ENCODE assay signal across 9 cellular contexts in genomic region chr20:63457737-63458136, GRCh38. TPM values are rescaled to one million over a fixed set of nuclear protein-coding genes. Genes with fewer than 3 reads are reported as not detected.
A peak's percentile ranks its signal among the peaks of the same experiment; 100 is the strongest.
DNase-seq lines count a peak whose midpoint lies in the region; ATAC-seq and TF ChIP-seq lines count a peak whose summit lies in the region.
"Had no signal": no experiment of that assay in that cellular context is flagged by ENCODE, and none has a peak within 500 bp of the region (broad histone marks: within the 10 kb centered on the region; RNA-seq: fewer than 3 reads in every experiment).

No MANE protein-coding gene starts in this region.

- 51 to 58% methylated on average over 17 of the region's 17 CpGs for WGBS in heart right ventricle, 2 donors

- H3K9me3 ChIP-seq in HEK293 (ENCODE audit: control insufficient read depth, insufficient read depth, low read depth, low read length): no peaks in the 10 kb centered on the region
- no peaks in the 10 kb centered on the region for H3K9me3 ChIP-seq in RWPE2 (ENCODE audit: severe bottlenecking)
- no peaks in the 10 kb centered on the region for H3K9me3 ChIP-seq in heart right ventricle
- no peaks in the 10 kb centered on the region for H3K9me3 ChIP-seq in naive thymus-derived CD4-positive, alpha-beta T cell (ENCODE audit: control insufficient read depth in 2 of 3, low read length in 3 of 3)

- H3K27me3 ChIP-seq in RWPE2 (ENCODE audit: insufficient read depth, poor library complexity, severe bottlenecking) (peaks cover 29% of the 10 kb centered on the region), heart right ventricle (peaks cover 0 to 75% (median 59%) of the 10 kb centered on the region in 7 donors)
- no peaks in the 10 kb centered on the region for H3K27me3 ChIP-seq in naive thymus-derived CD4-positive, alpha-beta T cell (ENCODE audit: control insufficient read depth in 2 of 2, insufficient read depth in 2 of 2, low read length in 2 of 2)

- CTCF ChIA-PET in HEK293 (lab: Yijun Ruan, JAX): no interaction called here
- CTCF ChIA-PET in naive thymus-derived CD4-positive, alpha-beta T cell (lab: Charles Lee): no interaction called here

- POLR2A ChIA-PET in HEK293 (lab: Yijun Ruan, JAX): no interaction called here
- POLR2A ChIA-PET in naive thymus-derived CD4-positive, alpha-beta T cell (lab: Charles Lee): no interaction called here

- H3K9me3 Mint-ChIP-seq in naive thymus-derived CD4-positive, alpha-beta T cell: no peaks in the 10 kb centered on the region
- H3K9me3 Mint-ChIP-seq: activated T-cell treated with anti-CD3 and anti-CD28 coated beads, Interleukin-2, amount 50 U/mL, for 4 hours had no signal

- no peak overlapping the region for H3K27ac ChIP-seq in HEK293 (ENCODE audit: extremely low read depth, low read depth, low read length)
- H3K27ac ChIP-seq in RWPE2 (ENCODE audit: poor library complexity, severe bottlenecking): no peak overlapping the region
- H3K27ac ChIP-seq in heart right ventricle: no peak overlapping the region
- no peak overlapping the region for H3K27ac ChIP-seq in naive thymus-derived CD4-positive, alpha-beta T cell (ENCODE audit: low read depth, low read length)

- H3K27ac Mint-ChIP-seq in naive thymus-derived CD4-positive, alpha-beta T cell: no peak overlapping the region

- H3K4me3 Mint-ChIP-seq in naive thymus-derived CD4-positive, alpha-beta T cell: peak overlapping the region in 1 of 10 donors; percentile 45
- H3K4me3 Mint-ChIP-seq: activated T-cell treated with anti-CD3 and anti-CD28 coated beads, Interleukin-2, amount 50 U/mL, for 4 hours had no signal

- peaks cover 20 to 41% (median 26%) of the 10 kb centered on the region in 5 donors for H3K27me3 Mint-ChIP-seq in naive thymus-derived CD4-positive, alpha-beta T cell

- DNase-seq in AG10803 (ENCODE audit: low read depth): peak; percentile 28
- peak; percentile 84 for DNase-seq in RWPE2 (ENCODE audit: low spot score)
- DNase-seq in heart right ventricle: peak; percentile 31 to 59
- no peak for DNase-seq in NCI-H524 treated with DMSO at 0.1 percent for 48 hours (lab: John Stamatoyannopoulos, UW)
- DNase-seq in NCI-H510A (lab: John Stamatoyannopoulos, UW): no peak
- no peak for DNase-seq in naive thymus-derived CD4-positive, alpha-beta T cell
- DNase-seq: activated T-cell treated with anti-CD3 and anti-CD28 coated beads, Interleukin-2, amount 50 U/mL, for 4 hours had no signal

- intact Hi-C loops in heart right ventricle (cut with DNase I): no loop called here
- intact Hi-C loops in naive thymus-derived CD4-positive, alpha-beta T cell (cut with micrococcal nuclease): no loop called here

- H3K36me3 ChIP-seq in HEK293 (ENCODE audit: control insufficient read depth in 2 of 2, insufficient read depth in 1 of 2, low read length in 2 of 2): no peaks in the 10 kb centered on the region
- H3K36me3 ChIP-seq in RWPE2 (ENCODE audit: low read depth): no peaks in the 10 kb centered on the region
- no peaks in the 10 kb centered on the region for H3K36me3 ChIP-seq in heart right ventricle
- H3K36me3 ChIP-seq in naive thymus-derived CD4-positive, alpha-beta T cell (ENCODE audit: control insufficient read depth in 2 of 3, insufficient read depth in 3 of 3, low read length in 3 of 3): no peaks in the 10 kb centered on the region

- H3K4me1 ChIP-seq in HEK293 (ENCODE audit: control insufficient read depth, insufficient read depth, low read length): no peaks in the 10 kb centered on the region
- peaks cover 18% of the 10 kb centered on the region for H3K4me1 ChIP-seq in RWPE2 (ENCODE audit: insufficient read depth, poor library complexity, severe bottlenecking)
- peaks cover 2 to 38% (median 25%) of the 10 kb centered on the region in 9 donors for H3K4me1 ChIP-seq in heart right ventricle
- H3K4me1 ChIP-seq in naive thymus-derived CD4-positive, alpha-beta T cell (ENCODE audit: control insufficient read depth in 2 of 2, insufficient read depth in 2 of 2, low read length in 2 of 2): no peaks in the 10 kb centered on the region

- H3K36me3 Mint-ChIP-seq in naive thymus-derived CD4-positive, alpha-beta T cell: no peaks in the 10 kb centered on the region

- no peak for TF ChIP-seq CTCF in AG10803 (conservative IDR thresholded peaks at IDR 0.05; ENCODE audit: low read length)
- TF ChIP-seq CTCF in HEK293 (tag by site-specific recombination; IDR thresholded peaks at IDR 0.05): no peak
- TF ChIP-seq CTCF in RWPE2 (IDR thresholded peaks at IDR 0.05; ENCODE audit: poor library complexity, severe bottlenecking): no peak
- no peak for TF ChIP-seq CTCF in heart right ventricle (IDR thresholded peaks at IDR 0.05)

- H3K4me1 Mint-ChIP-seq in naive thymus-derived CD4-positive, alpha-beta T cell: peaks cover 0 to 5% (median 0%) of the 10 kb centered on the region in 7 donors

- H3K4me3 ChIP-seq in AG10803 (ENCODE audit: low read length) (no peak overlapping the region), HEK293 (ENCODE audit: low read depth, low read length) (no peak overlapping the region), RWPE2 (ENCODE audit: severe bottlenecking) (no peak overlapping the region), heart right ventricle (no peak overlapping the region)
- no peak overlapping the region for H3K4me3 ChIP-seq in naive thymus-derived CD4-positive, alpha-beta T cell (ENCODE audit: low read length)

- ATAC-seq in RWPE2 (ENCODE audit: low read depth) (peak; percentile 84), heart right ventricle (peak; percentile 46 to 84 (median 62)), HG03045 (IDR thresholded peaks at IDR 0.05; ENCODE audit: unreplicated experiment) (no peak)
- no peak for ATAC-seq in naive thymus-derived CD4-positive, alpha-beta T cell
- ATAC-seq: activated T-cell treated with anti-CD3 and anti-CD28 coated beads, Interleukin-2, amount 50 U/mL, for 4 hours had no signal

TF ChIP-seq in HEK293, 187 proteins besides CTCF, POLR2A, EP300 and RAD21 (continues in another document):
- TF ChIP-seq ZNF174 (tag by site-specific recombination; IDR thresholded peaks at IDR 0.05) (no peak), ZBTB20 (tag by site-specific recombination; IDR thresholded peaks at IDR 0.05) (peak; percentile 38; the same call in 1 of the 2 replicates), ZNF426 (tag by site-specific recombination; IDR thresholded peaks at IDR 0.05) (no peak), ZNF596 (tag by site-specific recombination; IDR thresholded peaks at IDR 0.05) (no peak), ZNF658 (tag by site-specific recombination; IDR thresholded peaks at IDR 0.05) (no peak), ZIC2 (tag by site-specific recombination; IDR thresholded peaks at IDR 0.05) (peak; percentile 87), GLIS2 (tag by site-specific recombination; IDR thresholded peaks at IDR 0.05) (0 out of 2 replicates have a peak, but pooled peaks have one; percentile 7), PRDM4 (tag by site-specific recombination; IDR thresholded peaks at IDR 0.05) (no peak), PRDM6 (tag by site-specific recombination; IDR thresholded peaks at IDR 0.05) (no peak)

RNA-seq across cellular contexts. Expression of gene KCNQ2, which starts 14.7 kb away (rescaled TPM):
- 1 to 10 TPM in 3 of 10 donors, under 1 TPM in 1, not detected in 6; 0.26 to 3.8 (median 1.9) TPM for total RNA-seq in heart right ventricle
- under 1 TPM in 1 of 2 donors, not detected in 1; 0.03 TPM for polyA plus RNA-seq in heart right ventricle
- under 1 TPM in 3 of 5 experiments, not detected in 2; 0.27 to 0.72 (median 0.30) TPM for total RNA-seq in naive thymus-derived CD4-positive, alpha-beta T cell
- polyA plus RNA-seq in naive thymus-derived CD4-positive, alpha-beta T cell: not detected
- total RNA-seq: activated T-cell treated with anti-CD3 and anti-CD28 coated beads, Interleukin-2, amount 50 U/mL, for 4 hours had no signal

RNA-seq across cellular contexts. Expression of gene EEF1A2, which starts 41.1 kb away (rescaled TPM):
- total RNA-seq in heart right ventricle: 1,000 to 10,000 TPM; 1,074 to 1,437 (median 1,307) TPM
- polyA plus RNA-seq in heart right ventricle: 1,000 to 10,000 TPM in 1 of 2 donors, 100 to 1,000 TPM in 1; 881 to 1,465 TPM
- total RNA-seq in naive thymus-derived CD4-positive, alpha-beta T cell: 1 to 10 TPM in 2 of 5 experiments, under 1 TPM in 2, not detected in 1; 0.11 to 1.5 (median 0.92) TPM
- polyA plus RNA-seq in naive thymus-derived CD4-positive, alpha-beta T cell: under 1 TPM in 1 of 2 donors, not detected in 1; 0.08 TPM

Comparison
In these comparisons a context has a peak if more than half of its experiments do, and no peak if none do; other contexts are left out.
1. DNase-seq: peak in AG10803 (single experiment), RWPE2 (single experiment) and heart right ventricle (2 of 2); none in NCI-H524 treated with DMSO at 0.1 percent for 48 hours (single experiment), NCI-H510A (single experiment) and naive thymus-derived CD4-positive, alpha-beta T cell (0 of 9).
2. ATAC-seq: peak in RWPE2 (single experiment) and heart right ventricle (8 of 8); none in HG03045 (single experiment) and naive thymus-derived CD4-positive, alpha-beta T cell (single experiment).
3. RNA of gene EEF1A2, which starts 41.1 kb away (total RNA-seq): 1,074 to 1,437 TPM in heart right ventricle; 0.11 to 1.5 TPM in naive thymus-derived CD4-positive, alpha-beta T cell; every median in the first group is over 100 times any median in the second.